ENCODE assay signal across 8 cellular contexts in the genomic region with DNA sequence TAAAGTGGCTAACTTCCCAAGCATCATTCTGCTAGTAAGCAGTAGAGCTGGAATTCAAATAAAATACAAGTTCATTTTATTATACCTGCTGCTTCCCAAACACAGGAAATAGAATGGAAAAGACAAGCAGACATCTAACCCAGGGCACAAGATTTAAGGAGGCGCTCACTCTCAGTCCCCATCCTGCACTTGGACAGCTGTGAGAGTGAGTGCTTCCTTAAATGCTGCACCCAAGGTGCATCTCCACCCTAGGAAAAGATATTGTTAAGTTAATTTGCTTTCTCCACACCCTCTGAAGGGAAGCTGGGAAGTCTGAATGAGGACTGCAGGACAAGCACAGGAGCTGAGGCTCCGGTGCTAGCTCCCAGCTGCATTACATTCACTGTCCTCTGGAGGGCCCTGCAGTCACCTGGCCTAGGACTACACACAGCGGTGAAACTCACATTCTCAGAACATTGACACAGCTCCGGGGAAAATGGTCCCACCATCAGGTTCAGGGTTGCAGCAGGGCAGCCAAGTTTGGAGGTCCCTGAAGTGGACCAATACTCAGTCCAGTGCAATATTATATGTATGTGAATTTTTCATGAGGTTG. TPM values are rescaled to one million over a fixed set of nuclear protein-coding genes. Genes with fewer than 3 reads are reported as not detected.
DNase-seq lines count a peak whose midpoint lies in the region; ATAC-seq and TF ChIP-seq lines count a peak whose summit lies in the region.

No MANE protein-coding gene starts in this region.

- H3K27me3 Mint-ChIP-seq in osteocyte (ENCODE audit: unreplicated experiment), result no peaks in the 10 kb centered on the region

- no peaks in the 10 kb centered on the region for H3K4me1 ChIP-seq in colonic mucosa

- H3K9me3 ChIP-seq in MG63, result no peaks in the 10 kb centered on the region
- H3K9me3 ChIP-seq in colonic mucosa, result no peaks in the 10 kb centered on the region

- no peaks in the 10 kb centered on the region for H3K9me3 Mint-ChIP-seq in osteocyte (ENCODE audit: unreplicated experiment)

- H3K36me3 ChIP-seq in MG63 (peaks cover 38% of the 10 kb centered on the region), colonic mucosa (no peaks in the 10 kb centered on the region)

- no peak overlapping the region for H3K27ac Mint-ChIP-seq in osteocyte (ENCODE audit: unreplicated experiment)

- intact Hi-C loops in colonic mucosa (cut with DNase I), result loop anchor here (10.0 kb wide), 1 partner anchor 229 kb away; no protein-coding TSS in a partner anchor

- no peak for DNase-seq in activated CD4-positive, CD25-positive, alpha-beta regulatory T cell (lab: John Stamatoyannopoulos, UW)
- DNase-seq in MG63 (peak; percentile 9), colonic mucosa (peak; percentile 39), osteocyte (ENCODE audit: extremely low spot score, unreplicated experiment) (no peak), NCI-H446 (lab: John Stamatoyannopoulos, UW) (no peak), COLO829 (ENCODE audit: low spot score) (no peak), GM19240 (ENCODE audit: insufficient read length, low spot score) (no peak)

- H3K27me3 ChIP-seq in MG63, result no peaks in the 10 kb centered on the region
- no peaks in the 10 kb centered on the region for H3K27me3 ChIP-seq in colonic mucosa

- peaks cover 26% of the 10 kb centered on the region for H3K36me3 Mint-ChIP-seq in osteocyte (ENCODE audit: unreplicated experiment)

- no peak overlapping the region for H3K9ac ChIP-seq in colonic mucosa (ENCODE audit: low read depth in 2 of 2, low read length in 2 of 2)

- TF ChIP-seq CTCF in colonic mucosa (IDR thresholded peaks at IDR 0.05), result peak; percentile 38
- TF ChIP-seq CTCF in osteocyte (IDR thresholded peaks at IDR 0.05), result peak; percentile 49

- peaks cover 12% of the 10 kb centered on the region for H3K4me1 Mint-ChIP-seq in osteocyte (ENCODE audit: unreplicated experiment)

- no peak overlapping the region for H3K4me3 ChIP-seq in MG63
- H3K4me3 ChIP-seq in colonic mucosa, result no peak overlapping the region

- ATAC-seq in activated CD4-positive, CD25-positive, alpha-beta regulatory T cell treated with anti-CD3 and anti-CD28 coated beads, Interleukin-2, amount 50 U/mL, for 24 hours, result peak; percentile 55

- H3K27ac ChIP-seq in colonic mucosa, result no peak overlapping the region

- H3K4me3 Mint-ChIP-seq in osteocyte (ENCODE audit: unreplicated experiment), result no peak overlapping the region

RNA-seq across cellular contexts. Expression of a gene that starts 14.2 kb away (rescaled TPM):
- total RNA-seq in MG63 (2014; rRNA removed; shearing (Covaris generic); ENCODE audit: low replicate concordance), result 5.6 and 16.1 TPM in 2 replicates
- total RNA-seq in colonic mucosa, result 10 to 100 TPM; 40.9 to 61.9 TPM
- 54.8 and 56.7 TPM in 2 replicates for total RNA-seq in osteocyte

RNA-seq across cellular contexts. Expression of a gene that starts 33.9 kb away (rescaled TPM):
- total RNA-seq in MG63 (2014; rRNA removed; shearing (Covaris generic); ENCODE audit: low replicate concordance), result not detected in 2 replicates
- total RNA-seq in colonic mucosa, result under 1 TPM in 1 of 2 donors, not detected in 1; 0.27 TPM
- not detected in 2 replicates for total RNA-seq in osteocyte

RNA-seq across cellular contexts. Expression of a gene that starts 58.3 kb away (rescaled TPM):
- 0.20 and 2.4 TPM in 2 replicates for total RNA-seq in MG63 (2014; rRNA removed; shearing (Covaris generic); ENCODE audit: low replicate concordance)
- 1 to 10 TPM; 1.5 to 2.0 TPM for total RNA-seq in colonic mucosa
- 5.0 and 6.8 TPM in 2 replicates for total RNA-seq in osteocyte

Comparison
In these comparisons a context has a peak if more than half of its experiments do, and no peak if none do; other contexts are left out.
1. DNase-seq: peak in MG63 (single experiment) and colonic mucosa (single experiment); none in activated CD4-positive, CD25-positive, alpha-beta regulatory T cell (0 of 4), osteocyte (single experiment), NCI-H446 (0 of 2), COLO829 (single experiment) and GM19240 (single experiment).